Comparison of ENCODE assay signal across 28 cellular contexts in the genomic region with DNA sequence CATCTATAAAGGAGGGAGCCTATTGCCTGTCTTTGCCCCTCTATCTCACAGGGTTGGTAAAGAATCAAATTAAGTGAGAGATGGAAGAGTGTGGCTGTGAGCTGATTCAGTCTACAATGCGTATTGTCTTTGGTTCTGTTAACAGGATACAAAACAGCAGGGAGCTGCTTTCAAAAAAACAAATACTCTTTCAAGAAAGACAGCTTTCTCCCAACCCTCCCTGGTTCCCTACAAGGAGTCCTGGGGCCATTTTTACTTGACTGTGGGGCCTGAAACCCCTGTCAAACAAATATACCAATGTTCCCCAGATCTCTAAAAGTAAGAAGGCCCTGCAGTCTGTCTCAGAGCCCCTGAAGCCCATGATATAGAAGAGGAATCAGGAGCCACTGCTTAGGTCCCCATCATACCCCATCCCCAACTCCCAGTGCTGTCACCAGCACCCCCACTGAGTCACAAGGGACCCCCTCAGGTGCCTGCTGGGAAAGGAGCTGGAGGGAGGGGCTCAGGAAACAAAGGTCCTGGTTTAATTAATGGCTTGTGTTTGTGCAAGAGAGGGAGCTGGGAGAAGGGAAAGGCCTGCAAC.
"Had no signal": no experiment of that assay in that cellular context is flagged by ENCODE, and none has a peak within 500 bp of the region (broad histone marks: within the 10 kb centered on the region; RNA-seq: fewer than 3 reads in every experiment).

No MANE protein-coding gene starts in this region.

- DNase-seq: activated CD8-positive, alpha-beta memory T cell treated with anti-CD3 and anti-CD28 coated beads for 24 hours; activated CD8-positive, alpha-beta memory T cell treated with anti-CD3 and anti-CD28 coated beads, Interleukin-2, amount 50 U/mL, for 4 hours; activated naive CD4-positive, alpha-beta T cell; activated T-cell treated with anti-CD3 and anti-CD28 coated beads, Interleukin-2, amount 50 U/mL, for 4 hours; adrenal gland; brain microvascular endothelial cell; central memory CD4-positive, alpha-beta T cell; dermis blood vessel endothelial cell; effector CD8-positive, alpha-beta T cell; glutamatergic neuron; hippocampal formation; kidney; naive thymus-derived CD4-positive, alpha-beta T cell; spleen; stimulated activated CD4-positive, alpha-beta T cell treated with anti-CD3 and anti-CD28 coated beads, Interleukin-4, amount 100 ng/mL, for 1 hour; stimulated activated naive CD4-positive, alpha-beta T cell; T-helper 9 cell; testis; trophoblast cell; uterus had no signal

- H3K27ac ChIP-seq: adrenal gland, ascending aorta, brain microvascular endothelial cell, spleen, testis, uterus had no signal

- H3K9me3 Mint-ChIP-seq: activated T-cell treated with anti-CD3 and anti-CD28 coated beads, Interleukin-2, amount 50 U/mL, for 4 hours; activated T-helper 2 cell treated with anti-CD3 and anti-CD28 coated beads, Interferon-gamma antibody, Interleukin-2, Interleukin-4, amounts not matched to agents 10 μg/mL and 5 μg/mL and 100 μg/mL, durations not matched to agents 14 hours and 24 hours and 36 hours; neural crest cell had no signal

- FAIRE-seq: frontal cortex, kidney had no signal

- H3K4me3 Mint-ChIP-seq: activated naive CD8-positive, alpha-beta T cell; activated T-cell treated with anti-CD3 and anti-CD28 coated beads, Interleukin-2, amount 50 U/mL, for 4 hours; naive thymus-derived CD4-positive, alpha-beta T cell; neural crest cell had no signal

- H3K4me3 ChIP-seq: adrenal gland, ascending aorta, lung, spleen, testis, uterus had no signal

- ATAC-seq: activated T-cell treated with anti-CD3 and anti-CD28 coated beads, Interleukin-2, amount 50 U/mL, for 4 hours; esophagus mucosa; left lobe of liver; naive thymus-derived CD4-positive, alpha-beta T cell had no signal

- H3K27me3 ChIP-seq: adrenal gland, ascending aorta, brain microvascular endothelial cell, testis, uterus had no signal

- H3K36me3 Mint-ChIP-seq: activated naive CD8-positive, alpha-beta T cell; naive thymus-derived CD4-positive, alpha-beta T cell had no signal

- H3K27ac Mint-ChIP-seq: activated naive CD8-positive, alpha-beta T cell; activated T-helper 2 cell treated with anti-CD3 and anti-CD28 coated beads, Interferon-gamma antibody, Interleukin-2, Interleukin-4, amounts not matched to agents 10 μg/mL and 5 μg/mL and 100 μg/mL, durations not matched to agents 14 hours and 24 hours and 36 hours; naive thymus-derived CD4-positive, alpha-beta T cell had no signal

- H3K9me3 ChIP-seq: adrenal gland, ascending aorta, spleen, testis, uterus had no signal

- H3K4me1 ChIP-seq: adrenal gland, ascending aorta, spleen, testis, uterus had no signal

- H3K36me3 ChIP-seq: adrenal gland, ascending aorta, brain microvascular endothelial cell, spleen, uterus had no signal
